ENCODE assay signal across 9 cellular contexts in the genomic region with DNA sequence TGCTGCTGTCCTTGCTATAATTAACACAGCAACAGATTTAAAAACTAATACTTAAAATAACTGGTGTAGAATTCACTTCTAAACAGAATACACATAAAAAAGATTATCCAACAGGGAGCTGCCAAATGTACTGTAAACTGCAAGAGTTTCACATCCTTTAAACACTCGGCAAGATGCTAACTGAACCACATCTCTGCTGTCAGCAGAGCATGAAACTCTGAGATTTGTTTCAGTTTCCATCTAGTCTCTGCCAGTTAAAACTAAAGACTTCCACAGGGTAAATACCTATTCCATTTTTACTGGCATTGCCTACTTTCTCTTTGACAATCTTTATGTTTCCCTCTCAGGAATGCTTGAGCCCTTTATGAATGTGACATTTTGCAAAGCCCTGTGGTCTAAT.
DNase-seq lines count a peak whose midpoint lies in the region; ATAC-seq and TF ChIP-seq lines count a peak whose summit lies in the region.
"Had no signal": no experiment of that assay in that cellular context is flagged by ENCODE, and none has a peak within 500 bp of the region (broad histone marks: within the 10 kb centered on the region; RNA-seq: fewer than 3 reads in every experiment).

No MANE protein-coding gene starts in this region.

- no peaks in the 10 kb centered on the region for H3K9me3 ChIP-seq in naive thymus-derived CD4-positive, alpha-beta T cell (ENCODE audit: control insufficient read depth in 2 of 3, low read length in 3 of 3)

- CTCF ChIA-PET in naive thymus-derived CD4-positive, alpha-beta T cell (lab: Charles Lee) = no interaction called here

- H3K27ac Mint-ChIP-seq in natural killer cell (no peak overlapping the region), HFFc6 (no peak overlapping the region)
- H3K27ac Mint-ChIP-seq in naive thymus-derived CD4-positive, alpha-beta T cell = no peak overlapping the region

- TF ChIP-seq CTCF in fibroblast of pulmonary artery (IDR thresholded peaks at IDR 0.05; ENCODE audit: low read length, missing control alignments) = no peak
- no peak for TF ChIP-seq CTCF in natural killer cell (IDR thresholded peaks at IDR 0.05)
- TF ChIP-seq CTCF in HFFc6 (IDR thresholded peaks at IDR 0.05) = no peak

- H3K27ac ChIP-seq in naive thymus-derived CD4-positive, alpha-beta T cell (ENCODE audit: low read depth, low read length) = no peak overlapping the region

- no peaks in the 10 kb centered on the region for H3K4me1 ChIP-seq in naive thymus-derived CD4-positive, alpha-beta T cell (ENCODE audit: control insufficient read depth in 2 of 2, insufficient read depth in 2 of 2, low read length in 2 of 2)

- H3K4me3 ChIP-seq in fibroblast of pulmonary artery (replicated peaks; ENCODE audit: low read depth, low read length) = no peak overlapping the region
- H3K4me3 ChIP-seq in naive thymus-derived CD4-positive, alpha-beta T cell (ENCODE audit: low read length) = no peak overlapping the region

- H3K27me3 Mint-ChIP-seq in natural killer cell (ENCODE audit: low read depth in 2 of 2) = no peaks in the 10 kb centered on the region
- H3K27me3 Mint-ChIP-seq in naive thymus-derived CD4-positive, alpha-beta T cell = peaks cover 0 to 5% (median 0%) of the 10 kb centered on the region in 5 donors
- H3K27me3 Mint-ChIP-seq in HFFc6 (ENCODE audit: insufficient read depth) = no peaks in the 10 kb centered on the region

- DNase-seq in fibroblast of pulmonary artery (ENCODE audit: low read depth) = peak; percentile 13
- DNase-seq in natural killer cell = no peak
- no peak for DNase-seq in NCI-H146 (lab: John Stamatoyannopoulos, UW)
- DNase-seq in naive thymus-derived CD4-positive, alpha-beta T cell = no peak
- no peak for DNase-seq in HFFc6

- intact Hi-C loops in natural killer cell (cut with micrococcal nuclease) = no loop called here
- intact Hi-C loops in naive thymus-derived CD4-positive, alpha-beta T cell (cut with micrococcal nuclease) = no loop called here

- ATAC-seq in GM18517 (IDR thresholded peaks at IDR 0.05; ENCODE audit: unreplicated experiment) (peak; percentile 100), GM21576 (IDR thresholded peaks at IDR 0.05; ENCODE audit: unreplicated experiment) (peak; percentile 100), HG03457 (IDR thresholded peaks at IDR 0.05; ENCODE audit: unreplicated experiment) (peak; percentile 98), natural killer cell (no peak)
- no peak for ATAC-seq in naive thymus-derived CD4-positive, alpha-beta T cell

- POLR2A ChIA-PET in naive thymus-derived CD4-positive, alpha-beta T cell (lab: Charles Lee) = interaction anchor here (0.7 kb wide), 1 partner anchor 102 kb away, joined by 3 read pairs; no protein-coding TSS in a partner anchor

- H3K27me3 ChIP-seq in naive thymus-derived CD4-positive, alpha-beta T cell (ENCODE audit: control insufficient read depth in 2 of 2, insufficient read depth in 2 of 2, low read length in 2 of 2) = no peaks in the 10 kb centered on the region

- H3K4me3 Mint-ChIP-seq in natural killer cell = no peak overlapping the region
- no peak overlapping the region for H3K4me3 Mint-ChIP-seq in naive thymus-derived CD4-positive, alpha-beta T cell
- H3K4me3 Mint-ChIP-seq in HFFc6 = no peak overlapping the region
- H3K4me3 Mint-ChIP-seq: neural crest cell had no signal

- H3K4me1 Mint-ChIP-seq in natural killer cell (no peaks in the 10 kb centered on the region), HFFc6 (ENCODE audit: low read depth) (peaks cover 35% of the 10 kb centered on the region)
- no peaks in the 10 kb centered on the region for H3K4me1 Mint-ChIP-seq in naive thymus-derived CD4-positive, alpha-beta T cell
- H3K4me1 Mint-ChIP-seq: neural crest cell had no signal

- H3K9me3 Mint-ChIP-seq in natural killer cell = no peaks in the 10 kb centered on the region
- peaks cover 0 to 3% (median 0%) of the 10 kb centered on the region in 11 donors for H3K9me3 Mint-ChIP-seq in naive thymus-derived CD4-positive, alpha-beta T cell
- no peaks in the 10 kb centered on the region for H3K9me3 Mint-ChIP-seq in HFFc6

- H3K36me3 Mint-ChIP-seq in natural killer cell = no peaks in the 10 kb centered on the region
- no peaks in the 10 kb centered on the region for H3K36me3 Mint-ChIP-seq in naive thymus-derived CD4-positive, alpha-beta T cell
- H3K36me3 Mint-ChIP-seq in HFFc6 (ENCODE audit: low read depth) = no peaks in the 10 kb centered on the region

- no peaks in the 10 kb centered on the region for H3K36me3 ChIP-seq in naive thymus-derived CD4-positive, alpha-beta T cell (ENCODE audit: control insufficient read depth in 2 of 3, insufficient read depth in 3 of 3, low read length in 3 of 3)

Comparison
In these comparisons a context has a peak if more than half of its experiments do, and no peak if none do; other contexts are left out.
1. ATAC-seq: peak in GM18517 (single experiment), GM21576 (single experiment) and HG03457 (single experiment); none in natural killer cell (0 of 3) and naive thymus-derived CD4-positive, alpha-beta T cell (single experiment).